In genomic region chr5:111757582-111758283, GRCh38 we compare ENCODE assay signal across 8 cellular contexts. TPM values are rescaled to one million over a fixed set of nuclear protein-coding genes. Genes with fewer than 3 reads are reported as not detected.
A peak's percentile ranks its signal among the peaks of the same experiment; 100 is the strongest.
DNase-seq lines count a peak whose midpoint lies in the region; ATAC-seq and TF ChIP-seq lines count a peak whose summit lies in the region.

No MANE protein-coding gene starts in this region.

- DNase-seq in AG09319 (ENCODE audit: extremely low read depth, low read depth) (peak; percentile 88), NCI-H2227 (lab: John Stamatoyannopoulos, UW; ENCODE audit: unreplicated experiment) (peak; percentile 88), cerebellum (ENCODE audit: low spot score) (peak; percentile 85), kidney tubule cell (ENCODE audit: low spot score) (peak; percentile 93)
- DNase-seq in activated CD4-positive, alpha-beta T cell treated with anti-CD3 and anti-CD28 coated beads for 24 hours (ENCODE audit: low read depth in 2 of 2): peak; percentile 66 to 67
- DNase-seq in stimulated activated CD4-positive, alpha-beta T cell treated with anti-CD3 and anti-CD28 coated beads, Interleukin-1b, Interleukin-23, amount 100 ng/mL, for 1 hour (ENCODE audit: low read depth in 2 of 2): peak; percentile 5 to 39

- TF ChIP-seq CTCF in AG09319 (IDR thresholded peaks at IDR 0.05; ENCODE audit: low read depth, low read length): no peak; the same call in 1 of the 2 replicates

- ATAC-seq in GM18909 (IDR thresholded peaks at IDR 0.05; ENCODE audit: poor library complexity, unreplicated experiment) (peak; percentile 83), HG03139 (IDR thresholded peaks at IDR 0.05; ENCODE audit: unreplicated experiment) (peak; percentile 72)

RNA-seq across cellular contexts. Expression of gene NREP, which starts 0.7 kb away (rescaled TPM):
- 717 TPM for total RNA-seq in cerebellum

Comparison
In these comparisons a context has a peak if more than half of its experiments do, and no peak if none do; other contexts are left out.
1. Peak in every context shown above with its lines: DNase-seq and ATAC-seq.
2. DNase-seq: peak in every context shown above with its lines; median percentile 93 in kidney tubule cell; 88 in AG09319; 88 in NCI-H2227; 85 in cerebellum; 66 in activated CD4-positive, alpha-beta T cell treated with anti-CD3 and anti-CD28 coated beads for 24 hours; 22 in stimulated activated CD4-positive, alpha-beta T cell treated with anti-CD3 and anti-CD28 coated beads, Interleukin-1b, Interleukin-23, amount 100 ng/mL, for 1 hour.